Comparison of ENCODE assay signal across 11 cellular contexts in genomic region chr11:79160786-79161403, GRCh38.
DNase-seq lines count a peak whose midpoint lies in the region; ATAC-seq, FAIRE-seq and TF ChIP-seq lines count a peak whose summit lies in the region.
"Had no signal": no experiment of that assay in that cellular context is flagged by ENCODE, and none has a peak within 500 bp of the region (broad histone marks: within the 10 kb centered on the region; RNA-seq: fewer than 3 reads in every experiment).

No MANE protein-coding gene starts in this region.

- CTCF ChIA-PET in HepG2 (lab: Yijun Ruan, JAX; ENCODE audit: low intra/inter-chr PET ratio, low total read pairs) (no interaction called here), Panc1 (lab: Charles Lee) (no interaction called here), HEK293T (lab: Yijun Ruan, JAX) (no interaction called here)

- H3K36me3 ChIP-seq in liver (ENCODE audit: control insufficient read depth in 4 of 4, insufficient read depth in 3 of 4, low read depth in 1 of 4, low read length in 3 of 4): no peaks in the 10 kb centered on the region
- no peaks in the 10 kb centered on the region for H3K36me3 ChIP-seq in HepG2 (replicated peaks in 1 of 2; ENCODE audit: control insufficient read depth in 1 of 2, insufficient read depth in 2 of 2, low read length in 2 of 2)
- no peaks in the 10 kb centered on the region; the same call in 1 of the 2 replicates for H3K36me3 ChIP-seq in Panc1 (ENCODE audit: control insufficient read depth, insufficient read depth, low read length)
- H3K36me3 ChIP-seq: ascending aorta had no signal

- H3K4me3 ChIP-seq in liver (ENCODE audit: low read depth in 1 of 3, low read length in 3 of 3): no peak overlapping the region
- H3K4me3 ChIP-seq in HepG2 (replicated peaks in 1 of 3; ENCODE audit: insufficient read depth in 1 of 3, low read depth in 2 of 3, low read length in 3 of 3): no peak overlapping the region
- no peak overlapping the region for H3K4me3 ChIP-seq in Panc1 (ENCODE audit: low read depth in 2 of 2, low read length in 2 of 2)
- H3K4me3 ChIP-seq: ascending aorta had no signal

- no peaks in the 10 kb centered on the region for H3K79me2 ChIP-seq in HepG2 (ENCODE audit: insufficient read depth, low read length)

- H3K4me2 ChIP-seq in HepG2 (ENCODE audit: low read depth, low read length): no peak overlapping the region

- no peak for TF ChIP-seq EP300 in HepG2 (IDR thresholded peaks at IDR 0.05; ENCODE audit: low read depth in 2 of 2, low read length in 2 of 2)
- no peak for TF ChIP-seq EP300 in HepG2 (CRISPR knock-in tag; IDR thresholded peaks at IDR 0.05; ENCODE audit: borderline replicate concordance)

- H3K9ac ChIP-seq in liver (ENCODE audit: low read depth in 1 of 2, low read length in 2 of 2) (no peak overlapping the region), HepG2 (ENCODE audit: insufficient read depth, low read depth, low read length) (no peak overlapping the region)

- H3K4me1 ChIP-seq in liver (ENCODE audit: control insufficient read depth in 4 of 4, insufficient read depth in 4 of 4, low read length in 3 of 4): no peaks in the 10 kb centered on the region
- no peaks in the 10 kb centered on the region for H3K4me1 ChIP-seq in HepG2 (ENCODE audit: insufficient read depth, low read length)
- H3K4me1 ChIP-seq in Panc1 (ENCODE audit: control insufficient read depth, insufficient read depth, low read length): no peaks in the 10 kb centered on the region
- H3K4me1 ChIP-seq: ascending aorta had no signal

- TF ChIP-seq POLR2A in HepG2 (IDR thresholded peaks at IDR 0.05; ENCODE audit: insufficient read depth in 1 of 2, low read depth in 2 of 2, low read length in 2 of 2): no peak

- H2AFZ ChIP-seq in HepG2 (ENCODE audit: low read length): no peak overlapping the region

- H3K27ac ChIP-seq in liver (ENCODE audit: low read depth in 1 of 2, low read length in 2 of 2) (no peak overlapping the region), HepG2 (ENCODE audit: extremely low read length, insufficient read depth, low read length) (no peak overlapping the region), Panc1 (ENCODE audit: low read length) (no peak overlapping the region)
- H3K27ac ChIP-seq: ascending aorta had no signal

- BruUV-seq in HepG2 (replicated peaks; lab: Mats Ljungman, UMichigan) (no TSS peak), Panc1 (replicated peaks; lab: Mats Ljungman, UMichigan) (no TSS peak)

- no peaks in the 10 kb centered on the region for H3K9me3 ChIP-seq in liver (ENCODE audit: control insufficient read depth in 4 of 4, low read length in 3 of 4)
- no peaks in the 10 kb centered on the region for H3K9me3 ChIP-seq in HepG2 (ENCODE audit: low read length)
- H3K9me3 ChIP-seq in Panc1 (ENCODE audit: control insufficient read depth, insufficient read depth, low read depth, low read length): no peaks in the 10 kb centered on the region
- H3K9me3 ChIP-seq: ascending aorta had no signal

- TF ChIP-seq RAD21 in liver (IDR thresholded peaks at IDR 0.05): peak in 1 of 2 donors; percentile 32
- TF ChIP-seq RAD21 in HepG2 (CRISPR knock-in tag; IDR thresholded peaks at IDR 0.05): no peak

- H3K27me3 ChIP-seq in liver (ENCODE audit: control insufficient read depth in 4 of 4, insufficient read depth in 4 of 4, low read length in 3 of 4) (no peaks in the 10 kb centered on the region), HepG2 (ENCODE audit: control insufficient read depth in 1 of 2, insufficient read depth in 2 of 2, low read length in 2 of 2) (0 out of 5 replicates have a peak, but pooled peaks cover 0 to 6% of the 10 kb centered on the region in 2 experiments), Panc1 (ENCODE audit: control insufficient read depth, insufficient read depth, low read length) (no peaks in the 10 kb centered on the region; the same call in none of the 2 replicates)
- H3K27me3 ChIP-seq: ascending aorta had no signal

- intact Hi-C loops in HepG2 (cut with micrococcal nuclease; ENCODE audit: unreplicated experiment): no loop called here
- intact Hi-C loops in Panc1 (cut with micrococcal nuclease; ENCODE audit: unreplicated experiment): no loop called here

- no peak for ATAC-seq in HepG2
- ATAC-seq in Panc1: no peak
- ATAC-seq: natural killer cell treated with Interleukin-12 subunit alpha and Interleukin-12 subunit beta and Interleukin-15 and Interleukin-18, amount 100 ng/mL, for 72 hours had no signal

- POLR2A ChIA-PET in HepG2 (lab: Yijun Ruan, JAX): no interaction called here
- POLR2A ChIA-PET in Panc1 (lab: Charles Lee): no interaction called here
- POLR2A ChIA-PET in HEK293T (lab: Yijun Ruan, JAX): no interaction called here

- in situ Hi-C loops in HepG2 (cut with HindIII; ENCODE audit: extremely low pct_ligation_motif_present, low pct_unique_long_range_greater_than_20kb) (no loop called here), Panc1 (cut with HindIII; ENCODE audit: low pct_unique_long_range_greater_than_20kb, low sequenced_read_pairs) (no loop called here)

- no peak for FAIRE-seq in HepG2 (lab: Jason Lieb, UNC)

- peak; percentile 17 for TF ChIP-seq CTCF in liver (IDR thresholded peaks at IDR 0.05; ENCODE audit: low read depth, low read length, missing input control)
- no peak for TF ChIP-seq CTCF in HepG2 (CRISPR knock-in tag; IDR thresholded peaks at IDR 0.05)
- TF ChIP-seq CTCF in Panc1 (IDR thresholded peaks at IDR 0.05): peak; percentile 48

- DNase-seq in HepG2 (ENCODE audit: low spot score): no peak
- no peak for DNase-seq in Panc1 (ENCODE audit: low read depth, low spot score)
- peak; percentile 23 for DNase-seq in globus pallidus (ENCODE audit: low spot score)
- no peak for DNase-seq in HEK293T (ENCODE audit: extremely low spot score)
- no peak for DNase-seq in stimulated activated CD4-positive, alpha-beta T cell treated with anti-CD3 and anti-CD28 coated beads, Interleukin-4, amount 100 ng/mL, for 24 hours
- no peak for DNase-seq in GM19238 (ENCODE audit: insufficient read length, low spot score)
- DNase-seq in occipital lobe (lab: John Stamatoyannopoulos, UW): no peak
- DNase-seq: activated CD4-positive, alpha-beta T cell treated with anti-CD3 and anti-CD28 coated beads, Interleukin-2, amount 50 U/mL, for 4 hours had no signal

- 64% methylated on average over 5 of the region's 5 CpGs for WGBS in liver
- WGBS in HepG2 (ENCODE audit: low lambda C conversion rate): 3% methylated on average over 5 of the region's 5 CpGs

- no peaks in the 10 kb centered on the region for H4K20me1 ChIP-seq in HepG2 (ENCODE audit: insufficient read depth, low read length)

TF ChIP-seq in liver, 16 proteins besides CTCF, POLR2A, EP300 and RAD21:
- TF ChIP-seq NR2F2 (IDR thresholded peaks at IDR 0.05) (no peak), FOXA2 (IDR thresholded peaks at IDR 0.05) (no peak)

TF ChIP-seq in HepG2, 621 proteins besides CTCF, POLR2A, EP300 and RAD21 (continues in another document):
- TF ChIP-seq MAFF (IDR thresholded peaks at IDR 0.05; ENCODE audit: low read depth, low read length) (no peak), MYNN (CRISPR knock-in tag; IDR thresholded peaks at IDR 0.05; ENCODE audit: low read depth) (no peak)
- TF ChIP-seq, protein P1, sequence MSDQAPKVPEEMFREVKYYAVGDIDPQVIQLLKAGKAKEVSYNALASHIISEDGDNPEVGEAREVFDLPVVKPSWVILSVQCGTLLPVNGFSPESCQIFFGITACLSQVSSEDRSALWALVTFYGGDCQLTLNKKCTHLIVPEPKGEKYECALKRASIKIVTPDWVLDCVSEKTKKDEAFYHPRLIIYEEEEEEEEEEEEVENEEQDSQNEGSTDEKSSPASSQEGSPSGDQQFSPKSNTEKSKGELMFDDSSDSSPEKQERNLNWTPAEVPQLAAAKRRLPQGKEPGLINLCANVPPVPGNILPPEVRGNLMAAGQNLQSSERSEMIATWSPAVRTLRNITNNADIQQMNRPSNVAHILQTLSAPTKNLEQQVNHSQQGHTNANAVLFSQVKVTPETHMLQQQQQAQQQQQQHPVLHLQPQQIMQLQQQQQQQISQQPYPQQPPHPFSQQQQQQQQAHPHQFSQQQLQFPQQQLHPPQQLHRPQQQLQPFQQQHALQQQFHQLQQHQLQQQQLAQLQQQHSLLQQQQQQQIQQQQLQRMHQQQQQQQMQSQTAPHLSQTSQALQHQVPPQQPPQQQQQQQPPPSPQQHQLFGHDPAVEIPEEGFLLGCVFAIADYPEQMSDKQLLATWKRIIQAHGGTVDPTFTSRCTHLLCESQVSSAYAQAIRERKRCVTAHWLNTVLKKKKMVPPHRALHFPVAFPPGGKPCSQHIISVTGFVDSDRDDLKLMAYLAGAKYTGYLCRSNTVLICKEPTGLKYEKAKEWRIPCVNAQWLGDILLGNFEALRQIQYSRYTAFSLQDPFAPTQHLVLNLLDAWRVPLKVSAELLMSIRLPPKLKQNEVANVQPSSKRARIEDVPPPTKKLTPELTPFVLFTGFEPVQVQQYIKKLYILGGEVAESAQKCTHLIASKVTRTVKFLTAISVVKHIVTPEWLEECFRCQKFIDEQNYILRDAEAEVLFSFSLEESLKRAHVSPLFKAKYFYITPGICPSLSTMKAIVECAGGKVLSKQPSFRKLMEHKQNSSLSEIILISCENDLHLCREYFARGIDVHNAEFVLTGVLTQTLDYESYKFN (CRISPR knock-in tag; conservative IDR thresholded peaks at IDR 0.05): no peak

TF ChIP-seq in HEK293T, 16 proteins besides CTCF, POLR2A, EP300 and RAD21:
- no peak for TF ChIP-seq SP1 (IDR thresholded peaks at IDR 0.05)
- TF ChIP-seq L3MBTL2 (conservative IDR thresholded peaks at IDR 0.05): no peak
- TF ChIP-seq ZNF384 (IDR thresholded peaks at IDR 0.05): no peak
- TF ChIP-seq CTBP1 (IDR thresholded peaks at IDR 0.05; ENCODE audit: borderline replicate concordance): no peak
- TF ChIP-seq LEF1 (IDR thresholded peaks at IDR 0.05; ENCODE audit: borderline replicate concordance): no peak
- TF ChIP-seq FOXK2 (IDR thresholded peaks at IDR 0.05): no peak
- TF ChIP-seq SUZ12 (IDR thresholded peaks at IDR 0.05): no peak
- TF ChIP-seq FOXA1 (IDR thresholded peaks at IDR 0.05): no peak
TF ChIP-seq in HEK293T: peak in this region for 0.
